ENCODE assay signal across 1 cellular context in the genomic region with DNA sequence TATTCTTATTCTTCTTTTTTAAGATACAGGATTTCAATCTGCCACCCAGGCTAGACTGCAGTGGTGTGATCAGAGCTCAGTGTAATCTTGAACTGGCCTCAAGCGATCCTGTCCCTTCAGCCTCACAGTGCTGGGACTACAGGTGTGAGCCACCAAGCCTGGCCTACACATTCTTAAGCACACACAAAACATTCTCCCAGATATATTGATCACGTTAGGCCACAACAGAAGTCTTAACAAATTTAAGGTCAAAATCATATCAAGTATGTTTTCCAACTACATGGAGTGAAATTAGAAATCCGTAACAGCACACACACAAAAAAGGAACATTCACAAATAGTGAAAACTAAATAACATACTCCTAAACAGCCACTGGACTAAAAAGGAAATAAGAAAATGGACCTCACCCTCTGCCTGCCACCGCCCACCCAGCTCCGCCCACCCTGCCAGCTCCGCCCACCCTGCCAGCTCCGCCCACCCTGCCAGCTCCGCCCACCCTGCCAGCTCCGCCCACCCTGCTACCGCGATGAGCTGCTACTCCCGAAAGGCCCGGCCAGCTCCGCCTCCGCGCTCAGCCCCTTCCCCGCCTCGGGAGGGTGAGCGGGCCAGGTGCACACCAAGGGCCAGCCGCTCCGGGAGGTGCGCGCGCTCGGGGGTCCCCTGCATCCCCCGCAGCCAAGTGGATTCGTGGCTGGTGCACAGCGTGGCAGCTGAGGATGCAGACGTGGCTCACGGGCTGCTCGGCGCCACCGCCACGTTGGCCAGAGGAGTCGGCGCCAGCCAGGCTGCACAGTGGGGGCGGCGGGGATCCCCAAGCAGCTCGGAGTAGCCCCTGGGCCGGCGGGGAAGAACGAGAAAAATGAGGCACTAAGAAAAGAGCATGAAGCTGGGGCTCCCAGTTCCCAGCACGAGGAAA.
TF ChIP-seq lines count a peak whose summit lies in the region.

No MANE protein-coding gene starts in this region.

TF ChIP-seq in K562, 482 proteins besides CTCF, POLR2A, EP300 and RAD21 (continued from another document and continues in another):
- TF ChIP-seq, protein P1, sequence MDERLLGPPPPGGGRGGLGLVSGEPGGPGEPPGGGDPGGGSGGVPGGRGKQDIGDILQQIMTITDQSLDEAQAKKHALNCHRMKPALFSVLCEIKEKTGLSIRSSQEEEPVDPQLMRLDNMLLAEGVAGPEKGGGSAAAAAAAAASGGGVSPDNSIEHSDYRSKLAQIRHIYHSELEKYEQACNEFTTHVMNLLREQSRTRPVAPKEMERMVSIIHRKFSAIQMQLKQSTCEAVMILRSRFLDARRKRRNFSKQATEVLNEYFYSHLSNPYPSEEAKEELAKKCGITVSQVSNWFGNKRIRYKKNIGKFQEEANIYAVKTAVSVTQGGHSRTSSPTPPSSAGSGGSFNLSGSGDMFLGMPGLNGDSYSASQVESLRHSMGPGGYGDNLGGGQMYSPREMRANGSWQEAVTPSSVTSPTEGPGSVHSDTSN (CRISPR knock-in tag; IDR thresholded peaks at IDR 0.05; ENCODE audit: low read depth) = no peak
- TF ChIP-seq, protein P1 (tag; conservative IDR thresholded peaks at IDR 0.05; ENCODE audit: low read depth) = no peak
- TF ChIP-seq HNRNPK (IDR thresholded peaks at IDR 0.05; ENCODE audit: low read depth, low read length, poor library complexity, severe bottlenecking) = no peak
- TF ChIP-seq TEAD1 (CRISPR knock-in tag; IDR thresholded peaks at IDR 0.05) = 0 out of 4 replicates have a peak, but pooled peaks of 1 of the 2 experiments have one; percentile 17
- TF ChIP-seq, protein P2, sequence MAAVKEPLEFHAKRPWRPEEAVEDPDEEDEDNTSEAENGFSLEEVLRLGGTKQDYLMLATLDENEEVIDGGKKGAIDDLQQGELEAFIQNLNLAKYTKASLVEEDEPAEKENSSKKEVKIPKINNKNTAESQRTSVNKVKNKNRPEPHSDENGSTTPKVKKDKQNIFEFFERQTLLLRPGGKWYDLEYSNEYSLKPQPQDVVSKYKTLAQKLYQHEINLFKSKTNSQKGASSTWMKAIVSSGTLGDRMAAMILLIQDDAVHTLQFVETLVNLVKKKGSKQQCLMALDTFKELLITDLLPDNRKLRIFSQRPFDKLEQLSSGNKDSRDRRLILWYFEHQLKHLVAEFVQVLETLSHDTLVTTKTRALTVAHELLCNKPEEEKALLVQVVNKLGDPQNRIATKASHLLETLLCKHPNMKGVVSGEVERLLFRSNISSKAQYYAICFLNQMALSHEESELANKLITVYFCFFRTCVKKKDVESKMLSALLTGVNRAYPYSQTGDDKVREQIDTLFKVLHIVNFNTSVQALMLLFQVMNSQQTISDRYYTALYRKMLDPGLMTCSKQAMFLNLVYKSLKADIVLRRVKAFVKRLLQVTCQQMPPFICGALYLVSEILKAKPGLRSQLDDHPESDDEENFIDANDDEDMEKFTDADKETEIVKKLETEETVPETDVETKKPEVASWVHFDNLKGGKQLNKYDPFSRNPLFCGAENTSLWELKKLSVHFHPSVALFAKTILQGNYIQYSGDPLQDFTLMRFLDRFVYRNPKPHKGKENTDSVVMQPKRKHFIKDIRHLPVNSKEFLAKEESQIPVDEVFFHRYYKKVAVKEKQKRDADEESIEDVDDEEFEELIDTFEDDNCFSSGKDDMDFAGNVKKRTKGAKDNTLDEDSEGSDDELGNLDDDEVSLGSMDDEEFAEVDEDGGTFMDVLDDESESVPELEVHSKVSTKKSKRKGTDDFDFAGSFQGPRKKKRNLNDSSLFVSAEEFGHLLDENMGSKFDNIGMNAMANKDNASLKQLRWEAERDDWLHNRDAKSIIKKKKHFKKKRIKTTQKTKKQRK (IDR thresholded peaks at IDR 0.05; ENCODE audit: borderline replicate concordance, low read depth, low read length) = no peak
- no peak for TF ChIP-seq CREM (IDR thresholded peaks at IDR 0.05; ENCODE audit: low read depth)
- no peak for TF ChIP-seq XRCC3 (IDR thresholded peaks at IDR 0.05)
- TF ChIP-seq MTA1 (IDR thresholded peaks at IDR 0.05; ENCODE audit: borderline replicate concordance) = no peak; the same call in 1 of the 2 replicates
- no peak for TF ChIP-seq FOXA1 (IDR thresholded peaks at IDR 0.05; ENCODE audit: borderline replicate concordance)
- no peak for TF ChIP-seq FOXM1 (IDR thresholded peaks at IDR 0.05; ENCODE audit: low read depth)
- TF ChIP-seq FOXM1 (CRISPR knock-in tag; IDR thresholded peaks at IDR 0.05; ENCODE audit: low read depth) = no peak
- TF ChIP-seq, protein P3, sequence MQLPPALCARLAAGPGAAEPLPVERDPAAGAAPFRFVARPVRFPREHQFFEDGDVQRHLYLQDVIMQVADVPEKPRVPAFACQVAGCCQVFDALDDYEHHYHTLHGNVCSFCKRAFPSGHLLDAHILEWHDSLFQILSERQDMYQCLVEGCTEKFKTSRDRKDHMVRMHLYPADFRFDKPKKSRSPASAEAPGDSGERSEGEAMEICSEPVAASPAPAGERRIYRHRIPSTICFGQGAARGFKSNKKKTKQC (CRISPR knock-in tag; IDR thresholded peaks at IDR 0.05) = no peak
- TF ChIP-seq RAD51 (IDR thresholded peaks at IDR 0.05; ENCODE audit: borderline replicate concordance, low read depth) = no peak
- no peak for TF ChIP-seq NCOA1 (IDR thresholded peaks at IDR 0.05; ENCODE audit: low read depth)
- TF ChIP-seq, protein P4, sequence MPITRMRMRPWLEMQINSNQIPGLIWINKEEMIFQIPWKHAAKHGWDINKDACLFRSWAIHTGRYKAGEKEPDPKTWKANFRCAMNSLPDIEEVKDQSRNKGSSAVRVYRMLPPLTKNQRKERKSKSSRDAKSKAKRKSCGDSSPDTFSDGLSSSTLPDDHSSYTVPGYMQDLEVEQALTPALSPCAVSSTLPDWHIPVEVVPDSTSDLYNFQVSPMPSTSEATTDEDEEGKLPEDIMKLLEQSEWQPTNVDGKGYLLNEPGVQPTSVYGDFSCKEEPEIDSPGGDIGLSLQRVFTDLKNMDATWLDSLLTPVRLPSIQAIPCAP (CRISPR knock-in tag; IDR thresholded peaks at IDR 0.05; ENCODE audit: borderline replicate concordance) = no peak
- no peak for TF ChIP-seq MTA2 (IDR thresholded peaks at IDR 0.05; ENCODE audit: low read depth)
- TF ChIP-seq ZNF699 (CRISPR knock-in tag; IDR thresholded peaks at IDR 0.05; ENCODE audit: insufficient replicate concordance) = no peak
- no peak for TF ChIP-seq PYGO2 (tag; IDR thresholded peaks at IDR 0.05)
- TF ChIP-seq, protein P5, sequence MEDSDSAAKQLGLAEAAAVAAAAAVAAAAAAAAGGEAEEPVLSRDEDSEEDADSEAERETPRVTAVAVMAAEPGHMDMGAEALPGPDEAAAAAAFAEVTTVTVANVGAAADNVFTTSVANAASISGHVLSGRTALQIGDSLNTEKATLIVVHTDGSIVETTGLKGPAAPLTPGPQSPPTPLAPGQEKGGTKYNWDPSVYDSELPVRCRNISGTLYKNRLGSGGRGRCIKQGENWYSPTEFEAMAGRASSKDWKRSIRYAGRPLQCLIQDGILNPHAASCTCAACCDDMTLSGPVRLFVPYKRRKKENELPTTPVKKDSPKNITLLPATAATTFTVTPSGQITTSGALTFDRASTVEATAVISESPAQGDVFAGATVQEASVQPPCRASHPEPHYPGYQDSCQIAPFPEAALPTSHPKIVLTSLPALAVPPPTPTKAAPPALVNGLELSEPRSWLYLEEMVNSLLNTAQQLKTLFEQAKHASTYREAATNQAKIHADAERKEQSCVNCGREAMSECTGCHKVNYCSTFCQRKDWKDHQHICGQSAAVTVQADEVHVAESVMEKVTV (CRISPR knock-in tag; IDR thresholded peaks at IDR 0.05) = no peak
- TF ChIP-seq LARP7 (IDR thresholded peaks at IDR 0.05) = no peak
- peak in 1 of 2 experiments; percentile 40; a peak in 1 of 4 replicates for TF ChIP-seq HDAC1 (IDR thresholded peaks at IDR 0.05)
- TF ChIP-seq, protein P6, sequence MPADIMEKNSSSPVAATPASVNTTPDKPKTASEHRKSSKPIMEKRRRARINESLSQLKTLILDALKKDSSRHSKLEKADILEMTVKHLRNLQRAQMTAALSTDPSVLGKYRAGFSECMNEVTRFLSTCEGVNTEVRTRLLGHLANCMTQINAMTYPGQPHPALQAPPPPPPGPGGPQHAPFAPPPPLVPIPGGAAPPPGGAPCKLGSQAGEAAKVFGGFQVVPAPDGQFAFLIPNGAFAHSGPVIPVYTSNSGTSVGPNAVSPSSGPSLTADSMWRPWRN (IDR thresholded peaks at IDR 0.05; ENCODE audit: low read depth) = no peak
- TF ChIP-seq, protein P7, sequence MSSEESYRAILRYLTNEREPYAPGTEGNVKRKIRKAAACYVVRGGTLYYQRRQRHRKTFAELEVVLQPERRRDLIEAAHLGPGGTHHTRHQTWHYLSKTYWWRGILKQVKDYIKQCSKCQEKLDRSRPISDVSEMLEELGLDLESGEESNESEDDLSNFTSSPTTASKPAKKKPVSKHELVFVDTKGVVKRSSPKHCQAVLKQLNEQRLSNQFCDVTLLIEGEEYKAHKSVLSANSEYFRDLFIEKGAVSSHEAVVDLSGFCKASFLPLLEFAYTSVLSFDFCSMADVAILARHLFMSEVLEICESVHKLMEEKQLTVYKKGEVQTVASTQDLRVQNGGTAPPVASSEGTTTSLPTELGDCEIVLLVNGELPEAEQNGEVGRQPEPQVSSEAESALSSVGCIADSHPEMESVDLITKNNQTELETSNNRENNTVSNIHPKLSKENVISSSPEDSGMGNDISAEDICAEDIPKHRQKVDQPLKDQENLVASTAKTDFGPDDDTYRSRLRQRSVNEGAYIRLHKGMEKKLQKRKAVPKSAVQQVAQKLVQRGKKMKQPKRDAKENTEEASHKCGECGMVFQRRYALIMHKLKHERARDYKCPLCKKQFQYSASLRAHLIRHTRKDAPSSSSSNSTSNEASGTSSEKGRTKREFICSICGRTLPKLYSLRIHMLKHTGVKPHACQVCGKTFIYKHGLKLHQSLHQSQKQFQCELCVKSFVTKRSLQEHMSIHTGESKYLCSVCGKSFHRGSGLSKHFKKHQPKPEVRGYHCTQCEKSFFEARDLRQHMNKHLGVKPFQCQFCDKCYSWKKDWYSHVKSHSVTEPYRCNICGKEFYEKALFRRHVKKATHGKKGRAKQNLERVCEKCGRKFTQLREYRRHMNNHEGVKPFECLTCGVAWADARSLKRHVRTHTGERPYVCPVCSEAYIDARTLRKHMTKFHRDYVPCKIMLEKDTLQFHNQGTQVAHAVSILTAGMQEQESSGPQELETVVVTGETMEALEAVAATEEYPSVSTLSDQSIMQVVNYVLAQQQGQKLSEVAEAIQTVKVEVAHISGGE (CRISPR knock-in tag; IDR thresholded peaks at IDR 0.05) = no peak
- no peak for TF ChIP-seq MCM5 (IDR thresholded peaks at IDR 0.05; ENCODE audit: low read depth)
- TF ChIP-seq CHCHD3 (CRISPR knock-in tag; IDR thresholded peaks at IDR 0.05) = no peak
- no peak for TF ChIP-seq TAF15 (IDR thresholded peaks at IDR 0.05; ENCODE audit: low read depth, low read length)
- no peak for TF ChIP-seq ZNF444 (CRISPR knock-in tag; IDR thresholded peaks at IDR 0.05)
- TF ChIP-seq, protein P8, sequence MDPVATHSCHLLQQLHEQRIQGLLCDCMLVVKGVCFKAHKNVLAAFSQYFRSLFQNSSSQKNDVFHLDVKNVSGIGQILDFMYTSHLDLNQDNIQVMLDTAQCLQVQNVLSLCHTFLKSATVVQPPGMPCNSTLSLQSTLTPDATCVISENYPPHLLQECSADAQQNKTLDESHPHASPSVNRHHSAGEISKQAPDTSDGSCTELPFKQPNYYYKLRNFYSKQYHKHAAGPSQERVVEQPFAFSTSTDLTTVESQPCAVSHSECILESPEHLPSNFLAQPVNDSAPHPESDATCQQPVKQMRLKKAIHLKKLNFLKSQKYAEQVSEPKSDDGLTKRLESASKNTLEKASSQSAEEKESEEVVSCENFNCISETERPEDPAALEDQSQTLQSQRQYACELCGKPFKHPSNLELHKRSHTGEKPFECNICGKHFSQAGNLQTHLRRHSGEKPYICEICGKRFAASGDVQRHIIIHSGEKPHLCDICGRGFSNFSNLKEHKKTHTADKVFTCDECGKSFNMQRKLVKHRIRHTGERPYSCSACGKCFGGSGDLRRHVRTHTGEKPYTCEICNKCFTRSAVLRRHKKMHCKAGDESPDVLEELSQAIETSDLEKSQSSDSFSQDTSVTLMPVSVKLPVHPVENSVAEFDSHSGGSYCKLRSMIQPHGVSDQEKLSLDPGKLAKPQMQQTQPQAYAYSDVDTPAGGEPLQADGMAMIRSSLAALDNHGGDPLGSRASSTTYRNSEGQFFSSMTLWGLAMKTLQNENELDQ (CRISPR knock-in tag; IDR thresholded peaks at IDR 0.05; ENCODE audit: borderline replicate concordance) = no peak
- TF ChIP-seq MEF2A (IDR thresholded peaks at IDR 0.05; ENCODE audit: control insufficient read depth, low read depth, low read length) = no peak
- TF ChIP-seq, protein P9, sequence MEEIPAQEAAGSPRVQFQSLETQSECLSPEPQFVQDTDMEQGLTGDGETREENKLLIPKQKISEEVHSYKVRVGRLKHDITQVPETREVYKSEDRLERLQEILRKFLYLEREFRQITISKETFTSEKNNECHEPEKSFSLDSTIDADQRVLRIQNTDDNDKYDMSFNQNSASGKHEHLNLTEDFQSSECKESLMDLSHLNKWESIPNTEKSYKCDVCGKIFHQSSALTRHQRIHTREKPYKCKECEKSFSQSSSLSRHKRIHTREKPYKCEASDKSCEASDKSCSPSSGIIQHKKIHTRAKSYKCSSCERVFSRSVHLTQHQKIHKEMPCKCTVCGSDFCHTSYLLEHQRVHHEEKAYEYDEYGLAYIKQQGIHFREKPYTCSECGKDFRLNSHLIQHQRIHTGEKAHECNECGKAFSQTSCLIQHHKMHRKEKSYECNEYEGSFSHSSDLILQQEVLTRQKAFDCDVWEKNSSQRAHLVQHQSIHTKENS (CRISPR knock-in tag; IDR thresholded peaks at IDR 0.05) = no peak
- no peak for TF ChIP-seq SRSF9 (IDR thresholded peaks at IDR 0.05; ENCODE audit: borderline replicate concordance, low read depth, low read length)
- TF ChIP-seq CHD2 (IDR thresholded peaks at IDR 0.05; ENCODE audit: low read depth, low read length) = peak; percentile 89
- no peak for TF ChIP-seq SNRNP70 (optimal IDR thresholded peaks at IDR 0.05; ENCODE audit: low read depth, low read length)
- peak; percentile 73 for TF ChIP-seq RBBP5 (IDR thresholded peaks at IDR 0.05; ENCODE audit: borderline replicate concordance, insufficient read depth, low read length, poor library complexity, severe bottlenecking)
- TF ChIP-seq, protein P10, sequence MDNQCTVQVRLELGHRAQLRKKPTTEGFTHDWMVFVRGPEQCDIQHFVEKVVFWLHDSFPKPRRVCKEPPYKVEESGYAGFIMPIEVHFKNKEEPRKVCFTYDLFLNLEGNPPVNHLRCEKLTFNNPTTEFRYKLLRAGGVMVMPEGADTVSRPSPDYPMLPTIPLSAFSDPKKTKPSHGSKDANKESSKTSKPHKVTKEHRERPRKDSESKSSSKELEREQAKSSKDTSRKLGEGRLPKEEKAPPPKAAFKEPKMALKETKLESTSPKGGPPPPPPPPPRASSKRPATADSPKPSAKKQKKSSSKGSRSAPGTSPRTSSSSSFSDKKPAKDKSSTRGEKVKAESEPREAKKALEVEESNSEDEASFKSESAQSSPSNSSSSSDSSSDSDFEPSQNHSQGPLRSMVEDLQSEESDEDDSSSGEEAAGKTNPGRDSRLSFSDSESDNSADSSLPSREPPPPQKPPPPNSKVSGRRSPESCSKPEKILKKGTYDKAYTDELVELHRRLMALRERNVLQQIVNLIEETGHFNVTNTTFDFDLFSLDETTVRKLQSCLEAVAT (IDR thresholded peaks at IDR 0.05) = no peak
